23 cellular contexts compared by ENCODE assay signal in genomic region chr11:18650353-18650752, GRCh38. TPM values are rescaled to one million over a fixed set of nuclear protein-coding genes. Genes with fewer than 3 reads are reported as not detected.
DNase-seq lines count a peak whose midpoint lies in the region; ATAC-seq, FAIRE-seq and TF ChIP-seq lines count a peak whose summit lies in the region.
"Had no signal": no experiment of that assay in that cellular context is flagged by ENCODE, and none has a peak within 500 bp of the region (broad histone marks: within the 10 kb centered on the region; RNA-seq: fewer than 3 reads in every experiment).

No MANE protein-coding gene starts in this region.

- H3K4me3 ChIP-seq in HL-60 (replicated peaks; ENCODE audit: insufficient read depth, low read length) (no peak overlapping the region), K562 (no peak overlapping the region)
- H3K4me3 ChIP-seq: left ventricle myocardium inferior had no signal

- no peak for TF ChIP-seq CTCF in HL-60 (IDR thresholded peaks at IDR 0.05; ENCODE audit: insufficient read depth, low read length)
- no peak for TF ChIP-seq CTCF in K562 (IDR thresholded peaks at IDR 0.05 in 2 of 3, conservative IDR thresholded peaks at IDR 0.05 in 1 of 3; ENCODE audit: insufficient read depth in 2 of 3, low read depth in 1 of 3, low read length in 3 of 3)

- peak; percentile 68 for ATAC-seq in GM18907 (IDR thresholded peaks at IDR 0.05; ENCODE audit: unreplicated experiment)
- peak; percentile 45 for ATAC-seq in GM21619 (IDR thresholded peaks at IDR 0.05; ENCODE audit: unreplicated experiment)
- no peak for ATAC-seq in K562

- DNase-seq in HL-60 (ENCODE audit: low read depth in 1 of 2, low spot score in 1 of 2) (no peak), K562 (ENCODE audit: extremely low read depth in 1 of 4, low spot score in 3 of 4) (no peak), urothelium cell line (ENCODE audit: low spot score) (no peak), GM12891 (ENCODE audit: insufficient read length, low spot score) (no peak), AG08395 (ENCODE audit: low spot score) (no peak)
- DNase-seq in activated naive CD4-positive, alpha-beta T cell (lab: John Stamatoyannopoulos, UW), result no peak
- DNase-seq: activated B cell treated with CpG ODN at 0.5 μM for 24 hours; activated CD4-positive, alpha-beta T cell treated with anti-CD3 and anti-CD28 coated beads, Interleukin-2, amount 50 U/mL, for 4 hours; activated naive CD4-positive, alpha-beta T cell treated with anti-CD3 and anti-CD28 coated beads, Interleukin-2, amount 50 U/mL, for 16 hours; amygdala; CD4-positive, alpha-beta T cell; effector CD4-positive, alpha-beta T cell; left ventricle myocardium inferior; naive B cell; NCI-H524 treated with DMSO at 0.1 percent for 48 hours; SHP77; stimulated activated CD4-positive, alpha-beta T cell treated with anti-CD3 and anti-CD28 coated beads, Interleukin-4, amount 100 ng/mL, for 4 hours had no signal

- H3K9me1 ChIP-seq in K562 (ENCODE audit: control insufficient read depth, insufficient read depth, low read length), result no peaks in the 10 kb centered on the region

- in situ Hi-C loops in K562 (cut with MboI), result loop anchor here (10.0 kb wide), 1 partner anchor 396 kb away; no protein-coding TSS in a partner anchor

- no peak for TF ChIP-seq EP300 in K562 (IDR thresholded peaks at IDR 0.05; ENCODE audit: low read length)

- H3K27ac ChIP-seq in HL-60 (replicated peaks) (peak overlapping the region; percentile 51), K562 (ENCODE audit: extremely low read depth, low read depth, low read length) (peak overlapping the region; percentile 25; the same call in 1 of the 3 replicates)
- H3K27ac ChIP-seq: epithelial cell of prostate, left ventricle myocardium inferior had no signal

- H3K4me1 ChIP-seq in K562 (replicated peaks in 1 of 2; ENCODE audit: control insufficient read depth in 2 of 2, insufficient read depth in 2 of 2, low read length in 2 of 2), result peaks cover 6 to 14% of the 10 kb centered on the region in 2 experiments
- H3K4me1 ChIP-seq: left ventricle myocardium inferior had no signal

- POLR2A ChIA-PET in K562 (lab: Yijun Ruan, JAX), result interaction anchor here (0.6 to 1.7 kb wide), 4 partner anchors 17 to 406 kb away, joined by 3 read pairs; no protein-coding TSS in a partner anchor

- peak overlapping the region; percentile 98 for H2AFZ ChIP-seq in K562 (ENCODE audit: low read depth, low read length)

- no peaks in the 10 kb centered on the region for H3K79me2 ChIP-seq in K562 (ENCODE audit: control insufficient read depth, insufficient read depth, low read length)

- peak overlapping the region; percentile 58; the same call in 1 of the 2 replicates for H3K4me2 ChIP-seq in K562 (ENCODE audit: insufficient read depth, low read length)

- BruUV-seq in K562 (replicated peaks; lab: Mats Ljungman, UMichigan), result no TSS peak

- CTCF ChIA-PET in K562 (lab: Yijun Ruan, JAX; ENCODE audit: low intra/inter-chr PET ratio), result interaction anchor here (0.5 to 1.3 kb wide), 2 partner anchors 110 to 118 kb away, joined by 3 to 9 read pairs; no protein-coding TSS in a partner anchor

- 70% methylated on average over 4 of the region's 4 CpGs for WGBS in K562 (ENCODE audit: insufficient coverage, low coverage, missing lambda C conversion rate)

- TF ChIP-seq POLR2A in K562 (conservative IDR thresholded peaks at IDR 0.05), result no peak
- TF ChIP-seq POLR2A in GM12891 (IDR thresholded peaks at IDR 0.05; ENCODE audit: low read depth, low read length), result no peak

- H3K9me3 ChIP-seq in K562 (replicated peaks; ENCODE audit: control insufficient read depth, insufficient read depth, low read depth, low read length), result 0 out of 2 replicates have a peak, but pooled peaks cover 2% of the 10 kb centered on the region

- no peaks in the 10 kb centered on the region for H3K27me3 ChIP-seq in HL-60 (ENCODE audit: insufficient read depth, poor library complexity, severe bottlenecking)
- no peaks in the 10 kb centered on the region for H3K27me3 ChIP-seq in K562 (ENCODE audit: control insufficient read depth in 2 of 2, insufficient read depth in 2 of 2, low read length in 2 of 2)

- H3K9ac ChIP-seq in K562 (ENCODE audit: insufficient read depth in 1 of 2, low read depth in 2 of 2, low read length in 2 of 2), result no peak overlapping the region

- no peaks in the 10 kb centered on the region for H3K36me3 ChIP-seq in K562 (ENCODE audit: control insufficient read depth, insufficient read depth, low read length)
- H3K36me3 ChIP-seq: left ventricle myocardium inferior had no signal

- intact Hi-C loops in K562 (cut with micrococcal nuclease), result no loop called here

- no peak for FAIRE-seq in K562 (lab: Jason Lieb, UNC)
- FAIRE-seq in urothelium cell line (lab: Jason Lieb, UNC), result no peak
- FAIRE-seq in GM12891 (lab: Jason Lieb, UNC), result no peak
- FAIRE-seq: H1, HepG2, islet of Langerhans had no signal

- no peak for TF ChIP-seq RAD21 in K562 (CRISPR knock-in tag; conservative IDR thresholded peaks at IDR 0.05 in 1 of 2, IDR thresholded peaks at IDR 0.05 in 1 of 2)

- H4K20me1 ChIP-seq in K562 (replicated peaks; ENCODE audit: control insufficient read depth, insufficient read depth, low read length), result no peaks in the 10 kb centered on the region

TF ChIP-seq in GM12891, 5 proteins besides CTCF, POLR2A, EP300 and RAD21:
- no peak for TF ChIP-seq TAF1 (IDR thresholded peaks at IDR 0.05; ENCODE audit: low read depth, low read length)
- TF ChIP-seq POU2F2 (IDR thresholded peaks at IDR 0.05; ENCODE audit: low read depth, low read length), result no peak
- TF ChIP-seq SPI1 (IDR thresholded peaks at IDR 0.05; ENCODE audit: low read depth, low read length), result no peak
- TF ChIP-seq PAX5 (IDR thresholded peaks at IDR 0.05; ENCODE audit: insufficient read depth, low read length, severe bottlenecking), result no peak
- TF ChIP-seq POLR2AphosphoS5 (IDR thresholded peaks at IDR 0.05; ENCODE audit: low read depth, low read length), result no peak

RNA-seq across cellular contexts. Expression of gene SPTY2D1, which starts 16.2 kb away (rescaled TPM):
- total RNA-seq in K562 (2011; cell fraction: chromatin; rRNA removed; ENCODE audit: low replicate concordance), result 10.4 and 22.3 TPM in 2 replicates
- 5.5 TPM in 2 replicates for total RNA-seq in K562 (2011; cell fraction: nucleolus; rRNA removed)
- 8.7 and 13.4 TPM in 2 replicates for total RNA-seq in K562 (2011; cell fraction: nucleoplasm; rRNA removed)
- total RNA-seq in K562 (2014; rRNA removed), result 11.1 and 16.0 TPM in 2 replicates
- 17.8 and 20.6 TPM in 2 replicates for total RNA-seq in K562 (2014; rRNA removed; fragmentation: Illumina TruSeq; extraction: Trizol)
- 19.3 and 20.0 TPM in 2 replicates for total RNA-seq in K562 (2015; rRNA removed; fragmentation: Illumina TruSeq; extraction: Trizol)
- total RNA-seq in K562 (2021), result 11.4 and 12.9 TPM in 2 replicates
- polyA plus RNA-seq in K562 (2011; rRNA removed), result 12.4 and 12.5 TPM in 2 replicates
- polyA plus RNA-seq in K562 (2011; cell fraction: cytosol; rRNA removed), result 9.7 and 13.1 TPM in 2 replicates
- 3.7 and 4.0 TPM in 2 replicates for polyA plus RNA-seq in K562 (2011; cell fraction: nucleus; rRNA removed)
- 7.3 and 7.7 TPM in 2 replicates for polyA plus RNA-seq in K562 (2012)
- polyA plus RNA-seq in K562 (2014; fragmentation: Illumina TruSeq; extraction: Trizol), result 17.7 and 32.1 TPM in 2 replicates
- polyA plus RNA-seq in K562 (2014; fragmentation: Nextera tagmentation; extraction: Ambion mirVana), result 1 to 10 TPM; 3.2 to 6.1 TPM
- 7.6 and 8.3 TPM in 2 replicates for polyA plus RNA-seq in K562 (2014; rRNA removed)
- 16.1 and 16.8 TPM in 2 replicates for polyA minus RNA-seq in K562 (2011; rRNA and poly(A)+ RNA removed)
- 9.6 and 10.6 TPM in 2 replicates for polyA minus RNA-seq in K562 (2011; cell fraction: cytosol; rRNA and poly(A)+ RNA removed)
- polyA minus RNA-seq in K562 (2011; cell fraction: nucleus; rRNA and poly(A)+ RNA removed), result 3.2 and 7.1 TPM in 2 replicates
- 8.9 TPM for polyA plus RNA-seq in GM12891 (2012; ENCODE audit: low read depth, missing spikeins)

RNA-seq across cellular contexts. Expression of gene TMEM86A, which starts 48.2 kb away (rescaled TPM):
- 1.1 and 2.2 TPM in 2 replicates for total RNA-seq in K562 (2011; cell fraction: chromatin; rRNA removed; ENCODE audit: low replicate concordance)
- 2.1 and 3.0 TPM in 2 replicates for total RNA-seq in K562 (2011; cell fraction: nucleolus; rRNA removed)
- total RNA-seq in K562 (2011; cell fraction: nucleoplasm; rRNA removed), result 2.1 and 2.3 TPM in 2 replicates
- total RNA-seq in K562 (2014; rRNA removed) (0.45 and 1.0 TPM in 2 replicates), K562 (2014; rRNA removed; fragmentation: Illumina TruSeq; extraction: Trizol) (0.22 and 0.25 TPM in 2 replicates), K562 (2015; rRNA removed; fragmentation: Illumina TruSeq; extraction: Trizol) (0.11 and 0.22 TPM in 2 replicates), K562 (2021) (0.74 and 1.3 TPM in 2 replicates)
- polyA plus RNA-seq in K562 (2011; rRNA removed) (0.27 and 0.52 TPM in 2 replicates), K562 (2014; fragmentation: Illumina TruSeq; extraction: Trizol) (0.39 and 0.78 TPM in 2 replicates), K562 (2014; fragmentation: Nextera tagmentation; extraction: Ambion mirVana) (not detected), K562 (2014; rRNA removed) (0.27 and 0.40 TPM in 2 replicates)
- 0.16 and 1.2 TPM in 2 replicates for polyA plus RNA-seq in K562 (2011; cell fraction: cytosol; rRNA removed)
- polyA plus RNA-seq in K562 (2011; cell fraction: nucleus; rRNA removed), result 0.51 and 1.3 TPM in 2 replicates
- 0.57 and 1.2 TPM in 2 replicates for polyA plus RNA-seq in K562 (2012)
- 0.60 and 0.88 TPM in 2 replicates for polyA minus RNA-seq in K562 (2011; rRNA and poly(A)+ RNA removed)
- polyA minus RNA-seq in K562 (2011; cell fraction: cytosol; rRNA and poly(A)+ RNA removed), result not detected in 2 replicates
- 1.6 and 3.4 TPM in 2 replicates for polyA minus RNA-seq in K562 (2011; cell fraction: nucleus; rRNA and poly(A)+ RNA removed)
- 0.04 TPM for polyA plus RNA-seq in GM12891 (2012; ENCODE audit: low read depth, missing spikeins)

RNA-seq across cellular contexts. Expression of gene MISFA, which starts 50.8 kb away (rescaled TPM):
- total RNA-seq in K562 (2011; cell fraction: chromatin; rRNA removed; ENCODE audit: low replicate concordance), result 3.2 and 9.1 TPM in 2 replicates
- 2.3 and 2.5 TPM in 2 replicates for total RNA-seq in K562 (2011; cell fraction: nucleolus; rRNA removed)
- total RNA-seq in K562 (2011; cell fraction: nucleoplasm; rRNA removed), result 4.2 and 6.8 TPM in 2 replicates
- total RNA-seq in K562 (2014; rRNA removed) (2.7 and 6.3 TPM in 2 replicates), K562 (2014; rRNA removed; fragmentation: Illumina TruSeq; extraction: Trizol) (1.9 and 3.2 TPM in 2 replicates), K562 (2015; rRNA removed; fragmentation: Illumina TruSeq; extraction: Trizol) (4.4 and 5.2 TPM in 2 replicates), K562 (2021) (4.7 and 6.3 TPM in 2 replicates)
- polyA plus RNA-seq in K562 (2011; rRNA removed) (3.4 and 3.6 TPM in 2 replicates), K562 (2014; fragmentation: Illumina TruSeq; extraction: Trizol) (1.6 TPM in 2 replicates), K562 (2014; fragmentation: Nextera tagmentation; extraction: Ambion mirVana) (1 to 10 TPM; 4.1 to 5.2 TPM), K562 (2014; rRNA removed) (1.1 and 1.9 TPM in 2 replicates)
- polyA plus RNA-seq in K562 (2011; cell fraction: cytosol; rRNA removed), result 0.70 and 1.7 TPM in 2 replicates
- 1.4 and 1.7 TPM in 2 replicates for polyA plus RNA-seq in K562 (2011; cell fraction: nucleus; rRNA removed)
- polyA plus RNA-seq in K562 (2012), result 2.4 and 4.3 TPM in 2 replicates
- polyA minus RNA-seq in K562 (2011; rRNA and poly(A)+ RNA removed), result 0.81 and 1.2 TPM in 2 replicates
- polyA minus RNA-seq in K562 (2011; cell fraction: cytosol; rRNA and poly(A)+ RNA removed), result not detected in 2 replicates
- 2.6 and 5.1 TPM in 2 replicates for polyA minus RNA-seq in K562 (2011; cell fraction: nucleus; rRNA and poly(A)+ RNA removed)
- 2.3 TPM for polyA plus RNA-seq in GM12891 (2012; ENCODE audit: low read depth, missing spikeins)
